2 cellular contexts compared by ENCODE assay signal in the genomic region with DNA sequence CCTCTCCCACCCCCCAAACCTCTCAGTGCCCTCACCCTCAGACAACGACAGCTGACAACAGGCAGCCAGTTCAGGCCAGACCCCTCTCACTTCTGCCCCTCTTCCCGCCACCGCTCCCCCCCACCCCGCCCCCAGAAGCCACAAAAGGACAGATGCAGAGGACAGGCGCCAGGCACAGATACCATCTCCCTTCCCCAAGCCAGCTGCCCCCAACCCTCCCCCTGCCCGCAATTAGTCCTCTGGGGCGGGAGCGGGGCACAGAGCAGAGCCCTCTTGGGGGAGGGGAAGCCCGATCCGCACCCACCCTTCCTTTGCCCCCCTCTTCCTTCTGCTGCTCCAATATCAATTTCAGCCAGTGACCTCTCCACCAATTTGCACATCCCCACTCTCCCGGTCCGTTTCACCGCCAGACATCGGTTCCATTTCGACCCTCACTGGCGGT.
TF ChIP-seq lines count a peak whose summit lies in the region.

No MANE protein-coding gene starts in this region.

TF ChIP-seq in SK-N-SH treated with all-trans-retinoic acid at 6 μM for 48 hours, 23 proteins besides CTCF, POLR2A, EP300 and RAD21:
- peak; percentile 45; the same call in 1 of the 2 replicates for TF ChIP-seq TCF4 (CRISPR knock-in tag; IDR thresholded peaks at IDR 0.05; ENCODE audit: borderline replicate concordance)
- no peak for TF ChIP-seq ZNF8 (CRISPR knock-in tag; IDR thresholded peaks at IDR 0.05)
- TF ChIP-seq, protein P1, sequence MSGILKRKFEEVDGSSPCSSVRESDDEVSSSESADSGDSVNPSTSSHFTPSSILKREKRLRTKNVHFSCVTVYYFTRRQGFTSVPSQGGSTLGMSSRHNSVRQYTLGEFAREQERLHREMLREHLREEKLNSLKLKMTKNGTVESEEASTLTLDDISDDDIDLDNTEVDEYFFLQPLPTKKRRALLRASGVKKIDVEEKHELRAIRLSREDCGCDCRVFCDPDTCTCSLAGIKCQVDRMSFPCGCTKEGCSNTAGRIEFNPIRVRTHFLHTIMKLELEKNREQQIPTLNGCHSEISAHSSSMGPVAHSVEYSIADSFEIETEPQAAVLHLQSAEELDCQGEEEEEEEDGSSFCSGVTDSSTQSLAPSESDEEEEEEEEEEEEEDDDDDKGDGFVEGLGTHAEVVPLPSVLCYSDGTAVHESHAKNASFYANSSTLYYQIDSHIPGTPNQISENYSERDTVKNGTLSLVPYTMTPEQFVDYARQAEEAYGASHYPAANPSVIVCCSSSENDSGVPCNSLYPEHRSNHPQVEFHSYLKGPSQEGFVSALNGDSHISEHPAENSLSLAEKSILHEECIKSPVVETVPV (CRISPR knock-in tag; IDR thresholded peaks at IDR 0.05) = no peak
- TF ChIP-seq ISL1 (CRISPR knock-in tag; IDR thresholded peaks at IDR 0.05) = no peak
- TF ChIP-seq, protein P2, sequence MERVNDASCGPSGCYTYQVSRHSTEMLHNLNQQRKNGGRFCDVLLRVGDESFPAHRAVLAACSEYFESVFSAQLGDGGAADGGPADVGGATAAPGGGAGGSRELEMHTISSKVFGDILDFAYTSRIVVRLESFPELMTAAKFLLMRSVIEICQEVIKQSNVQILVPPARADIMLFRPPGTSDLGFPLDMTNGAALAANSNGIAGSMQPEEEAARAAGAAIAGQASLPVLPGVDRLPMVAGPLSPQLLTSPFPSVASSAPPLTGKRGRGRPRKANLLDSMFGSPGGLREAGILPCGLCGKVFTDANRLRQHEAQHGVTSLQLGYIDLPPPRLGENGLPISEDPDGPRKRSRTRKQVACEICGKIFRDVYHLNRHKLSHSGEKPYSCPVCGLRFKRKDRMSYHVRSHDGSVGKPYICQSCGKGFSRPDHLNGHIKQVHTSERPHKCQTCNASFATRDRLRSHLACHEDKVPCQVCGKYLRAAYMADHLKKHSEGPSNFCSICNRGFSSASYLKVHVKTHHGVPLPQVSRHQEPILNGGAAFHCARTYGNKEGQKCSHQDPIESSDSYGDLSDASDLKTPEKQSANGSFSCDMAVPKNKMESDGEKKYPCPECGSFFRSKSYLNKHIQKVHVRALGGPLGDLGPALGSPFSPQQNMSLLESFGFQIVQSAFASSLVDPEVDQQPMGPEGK (CRISPR knock-in tag; IDR thresholded peaks at IDR 0.05; ENCODE audit: borderline replicate concordance) = no peak
- TF ChIP-seq BACH2 (CRISPR knock-in tag; IDR thresholded peaks at IDR 0.05; ENCODE audit: borderline replicate concordance) = no peak
- no peak for TF ChIP-seq ZNF70 (CRISPR knock-in tag; IDR thresholded peaks at IDR 0.05)
- no peak for TF ChIP-seq OSR1 (CRISPR knock-in tag; IDR thresholded peaks at IDR 0.05)

TF ChIP-seq in HepG2, 621 proteins besides CTCF, POLR2A, EP300 and RAD21:
- TF ChIP-seq ELF3 (CRISPR knock-in tag; IDR thresholded peaks at IDR 0.05) (no peak), MED1 (CRISPR knock-in tag; IDR thresholded peaks at IDR 0.05) (no peak), ZNF530 (CRISPR knock-in tag; IDR thresholded peaks at IDR 0.05; ENCODE audit: low read depth) (no peak), RBM39 (IDR thresholded peaks at IDR 0.05; ENCODE audit: low read depth, low read length, poor library complexity, severe bottlenecking) (no peak), MTA1 (CRISPR knock-in tag; IDR thresholded peaks at IDR 0.05; ENCODE audit: borderline replicate concordance) (no peak), ZNF547 (CRISPR knock-in tag; IDR thresholded peaks at IDR 0.05) (no peak), ARHGAP35 (CRISPR knock-in tag; IDR thresholded peaks at IDR 0.05; ENCODE audit: borderline replicate concordance) (no peak), GTF2F1 (IDR thresholded peaks at IDR 0.05; ENCODE audit: low read length) (no peak), ZNF670 (CRISPR knock-in tag; IDR thresholded peaks at IDR 0.05; ENCODE audit: borderline replicate concordance) (no peak), FOXP1 (IDR thresholded peaks at IDR 0.05) (no peak), FOXP1 (CRISPR knock-in tag; IDR thresholded peaks at IDR 0.05) (no peak), MEF2D (CRISPR knock-in tag; IDR thresholded peaks at IDR 0.05) (no peak), KAT7 (CRISPR knock-in tag; IDR thresholded peaks at IDR 0.05; ENCODE audit: borderline replicate concordance) (no peak), ZNF17 (CRISPR knock-in tag; IDR thresholded peaks at IDR 0.05) (no peak), CC2D1A (CRISPR knock-in tag; IDR thresholded peaks at IDR 0.05) (no peak), ZNF121 (CRISPR knock-in tag; IDR thresholded peaks at IDR 0.05) (no peak), ZZZ3 (CRISPR knock-in tag; IDR thresholded peaks at IDR 0.05; ENCODE audit: borderline replicate concordance) (no peak), ZNF124 (CRISPR knock-in tag; IDR thresholded peaks at IDR 0.05) (no peak)
- TF ChIP-seq, protein P3, sequence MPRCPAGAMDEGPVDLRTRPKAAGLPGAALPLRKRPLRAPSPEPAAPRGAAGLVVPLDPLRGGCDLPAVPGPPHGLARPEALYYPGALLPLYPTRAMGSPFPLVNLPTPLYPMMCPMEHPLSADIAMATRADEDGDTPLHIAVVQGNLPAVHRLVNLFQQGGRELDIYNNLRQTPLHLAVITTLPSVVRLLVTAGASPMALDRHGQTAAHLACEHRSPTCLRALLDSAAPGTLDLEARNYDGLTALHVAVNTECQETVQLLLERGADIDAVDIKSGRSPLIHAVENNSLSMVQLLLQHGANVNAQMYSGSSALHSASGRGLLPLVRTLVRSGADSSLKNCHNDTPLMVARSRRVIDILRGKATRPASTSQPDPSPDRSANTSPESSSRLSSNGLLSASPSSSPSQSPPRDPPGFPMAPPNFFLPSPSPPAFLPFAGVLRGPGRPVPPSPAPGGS (CRISPR knock-in tag; IDR thresholded peaks at IDR 0.05) = no peak
- TF ChIP-seq, protein P4, sequence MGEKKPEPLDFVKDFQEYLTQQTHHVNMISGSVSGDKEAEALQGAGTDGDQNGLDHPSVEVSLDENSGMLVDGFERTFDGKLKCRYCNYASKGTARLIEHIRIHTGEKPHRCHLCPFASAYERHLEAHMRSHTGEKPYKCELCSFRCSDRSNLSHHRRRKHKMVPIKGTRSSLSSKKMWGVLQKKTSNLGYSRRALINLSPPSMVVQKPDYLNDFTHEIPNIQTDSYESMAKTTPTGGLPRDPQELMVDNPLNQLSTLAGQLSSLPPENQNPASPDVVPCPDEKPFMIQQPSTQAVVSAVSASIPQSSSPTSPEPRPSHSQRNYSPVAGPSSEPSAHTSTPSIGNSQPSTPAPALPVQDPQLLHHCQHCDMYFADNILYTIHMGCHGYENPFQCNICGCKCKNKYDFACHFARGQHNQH (CRISPR knock-in tag; IDR thresholded peaks at IDR 0.05) = no peak
- TF ChIP-seq, protein P5, sequence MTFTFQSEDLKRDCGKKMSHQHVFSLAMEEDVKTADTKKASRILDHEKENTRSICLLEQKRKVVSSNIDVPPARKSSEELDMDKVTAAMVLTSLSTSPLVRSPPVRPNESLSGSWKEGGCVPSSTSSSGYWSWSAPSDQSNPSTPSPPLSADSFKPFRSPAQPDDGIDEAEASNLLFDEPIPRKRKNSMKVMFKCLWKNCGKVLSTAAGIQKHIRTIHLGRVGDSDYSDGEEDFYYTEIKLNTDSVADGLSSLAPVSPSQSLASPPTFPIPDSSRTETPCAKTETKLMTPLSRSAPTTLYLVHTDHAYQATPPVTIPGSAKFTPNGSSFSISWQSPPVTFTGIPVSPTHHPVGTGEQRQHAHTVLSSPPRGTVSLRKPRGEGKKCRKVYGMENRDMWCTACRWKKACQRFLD (CRISPR knock-in tag; IDR thresholded peaks at IDR 0.05; ENCODE audit: borderline replicate concordance) = no peak
